11 cellular contexts compared by ENCODE assay signal in the genomic region with DNA sequence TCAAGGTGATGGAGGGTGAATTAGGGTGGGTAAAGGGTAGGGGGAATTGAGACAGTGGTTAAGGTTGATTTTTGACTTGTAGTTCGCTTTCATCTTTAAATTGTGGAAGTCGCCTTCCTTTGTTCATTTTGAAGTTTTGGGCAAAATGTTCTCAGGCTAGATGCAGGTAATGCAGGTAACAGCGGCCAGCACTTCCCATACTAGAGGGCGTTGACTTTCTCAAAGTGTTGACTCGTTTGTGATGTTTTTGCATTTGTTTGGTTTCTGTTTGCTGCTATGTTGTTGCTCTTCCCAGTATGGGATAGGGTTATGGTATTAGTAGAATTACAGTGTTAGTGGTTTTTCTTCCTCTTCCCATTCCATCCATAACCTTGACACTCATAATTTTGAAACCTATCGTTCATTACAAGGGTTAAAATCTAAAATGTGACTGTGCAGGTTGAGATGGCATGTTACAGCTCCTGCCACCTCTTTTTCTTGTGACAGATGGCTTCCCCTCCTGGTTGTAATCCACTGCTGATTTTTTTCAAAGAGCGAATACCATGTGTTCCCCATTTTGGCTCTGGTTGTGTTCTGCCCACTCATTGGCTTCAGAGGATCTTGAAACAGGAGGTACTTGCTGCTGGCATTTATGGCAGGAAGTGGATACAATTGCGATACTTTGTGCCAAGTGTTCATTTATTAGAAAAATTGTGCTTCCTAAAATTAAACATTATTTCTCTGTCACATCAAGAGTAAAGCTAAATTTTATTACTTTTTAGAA. TPM values are rescaled to one million over a fixed set of nuclear protein-coding genes. Genes with fewer than 3 reads are reported as not detected.
A peak's percentile ranks its signal among the peaks of the same experiment; 100 is the strongest.
DNase-seq lines count a peak whose midpoint lies in the region; TF ChIP-seq lines count a peak whose summit lies in the region.
"Had no signal": no experiment of that assay in that cellular context is flagged by ENCODE, and none has a peak within 500 bp of the region (broad histone marks: within the 10 kb centered on the region; RNA-seq: fewer than 3 reads in every experiment).

No MANE protein-coding gene starts in this region.

- no peak for TF ChIP-seq CTCF in SK-N-SH (IDR thresholded peaks at IDR 0.05)

- DNase-seq in Ammon's horn (ENCODE audit: low spot score) (peak; percentile 73), SK-N-SH (peak; percentile 66), iPS-NIHi7 (ENCODE audit: extremely low spot score) (peak; percentile 18), GM19238 (ENCODE audit: insufficient read length, low spot score) (no peak), T-helper 1 cell (no peak), NCI-H2196 treated with DMSO at 0.1 percent for 48 hours (lab: John Stamatoyannopoulos, UW; ENCODE audit: unreplicated experiment) (no peak)
- no peak for DNase-seq in activated CD8-positive, alpha-beta memory T cell treated with anti-CD3 and anti-CD28 coated beads, Interleukin-2, amount 50 U/mL, for 4 hours
- DNase-seq: activated CD8-positive, alpha-beta memory T cell treated with anti-CD3 and anti-CD28 coated beads, Interleukin-2, amount 50 U/mL, for 48 hours; uterus had no signal

- CTCF ChIA-PET in SK-N-SH (lab: Yijun Ruan, JAX): interaction anchor here (1.3 kb wide), 1 partner anchor 45 kb away, joined by 5 read pairs; no protein-coding TSS in a partner anchor

- H2AFZ ChIP-seq in SK-N-SH (ENCODE audit: low read depth): no peak overlapping the region

- H3F3A ChIP-seq in SK-N-SH (replicated peaks; ENCODE audit: insufficient read depth): peaks cover 26% of the 10 kb centered on the region

- H3K27ac ChIP-seq in HUES48 (ENCODE audit: low read depth, low read length): peak overlapping the region; percentile 51
- peak overlapping the region in 1 of 2 experiments; percentile 73; a peak in 2 of 4 replicates for H3K27ac ChIP-seq in SK-N-SH (ENCODE audit: low read depth in 2 of 2, low read length in 1 of 2)
- H3K27ac ChIP-seq: C4-2B, uterus had no signal

- H3K4me3 ChIP-seq in HUES48 (ENCODE audit: low read depth, low read length): no peak overlapping the region; the same call in 1 of the 2 replicates
- peak overlapping the region in 1 of 2 experiments; percentile 22; a peak in 1 of 4 replicates for H3K4me3 ChIP-seq in SK-N-SH (ENCODE audit: low read depth in 2 of 2, low read length in 1 of 2)
- H3K4me3 ChIP-seq: uterus had no signal

- H3K27me3 ChIP-seq in HUES48 (ENCODE audit: control insufficient read depth, insufficient read depth, low read length): no peaks in the 10 kb centered on the region
- H3K27me3 ChIP-seq in SK-N-SH (ENCODE audit: insufficient read depth): no peaks in the 10 kb centered on the region
- H3K27me3 ChIP-seq: uterus had no signal

- peaks cover 82% of the 10 kb centered on the region for H3K79me2 ChIP-seq in SK-N-SH (ENCODE audit: insufficient read depth)

- POLR2A ChIA-PET in SK-N-SH (lab: Yijun Ruan, JAX): no interaction called here

- no peak for TF ChIP-seq RAD21 in SK-N-SH (IDR thresholded peaks at IDR 0.05; ENCODE audit: low read length)

- WGBS in SK-N-SH (ENCODE audit: low lambda C conversion rate): 76% methylated on average over 8 of the region's 8 CpGs

- peak in 1 of 2 experiments; percentile 25; a peak in 1 of 4 replicates for TF ChIP-seq EP300 in SK-N-SH (IDR thresholded peaks at IDR 0.05; ENCODE audit: borderline replicate concordance in 1 of 2, low read depth in 1 of 2, low read length in 1 of 2)

- H3K9ac ChIP-seq in HUES48 (ENCODE audit: low read depth, low read length) (no peak overlapping the region), SK-N-SH (no peak overlapping the region)

- H3K9me3 ChIP-seq in HUES48 (ENCODE audit: control insufficient read depth, insufficient read depth, low read length): no peaks in the 10 kb centered on the region
- no peaks in the 10 kb centered on the region for H3K9me3 ChIP-seq in SK-N-SH
- H3K9me3 ChIP-seq: uterus had no signal

- H3K4me2 ChIP-seq in SK-N-SH: 0 out of 2 replicates have a peak overlapping the region, but pooled peaks have one; percentile 1

- H3K4me1 ChIP-seq in HUES48 (ENCODE audit: control insufficient read depth, insufficient read depth, low read length): peaks cover 56% of the 10 kb centered on the region
- H3K4me1 ChIP-seq in SK-N-SH (ENCODE audit: control insufficient read depth in 1 of 2, insufficient read depth in 2 of 2, low read depth in 1 of 2, low read length in 1 of 2): peaks cover 20 to 37% of the 10 kb centered on the region in 2 experiments; a peak in 3 of 4 replicates
- H3K4me1 ChIP-seq: uterus had no signal

- H3K36me3 ChIP-seq in HUES48 (ENCODE audit: control insufficient read depth, insufficient read depth, low read length) (no peaks in the 10 kb centered on the region), SK-N-SH (replicated peaks in 1 of 2; ENCODE audit: control insufficient read depth in 1 of 2, insufficient read depth in 2 of 2, low read length in 1 of 2) (no peaks in the 10 kb centered on the region)
- H3K36me3 ChIP-seq: uterus had no signal

- no peaks in the 10 kb centered on the region for H3K9me2 ChIP-seq in SK-N-SH

- no peaks in the 10 kb centered on the region; the same call in 1 of the 2 replicates for H4K20me1 ChIP-seq in SK-N-SH (ENCODE audit: insufficient read depth)

TF ChIP-seq in SK-N-SH, 30 proteins besides CTCF, POLR2A, EP300 and RAD21:
- TF ChIP-seq, protein P1, sequence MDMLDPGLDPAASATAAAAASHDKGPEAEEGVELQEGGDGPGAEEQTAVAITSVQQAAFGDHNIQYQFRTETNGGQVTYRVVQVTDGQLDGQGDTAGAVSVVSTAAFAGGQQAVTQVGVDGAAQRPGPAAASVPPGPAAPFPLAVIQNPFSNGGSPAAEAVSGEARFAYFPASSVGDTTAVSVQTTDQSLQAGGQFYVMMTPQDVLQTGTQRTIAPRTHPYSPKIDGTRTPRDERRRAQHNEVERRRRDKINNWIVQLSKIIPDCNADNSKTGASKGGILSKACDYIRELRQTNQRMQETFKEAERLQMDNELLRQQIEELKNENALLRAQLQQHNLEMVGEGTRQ (IDR thresholded peaks at IDR 0.05; ENCODE audit: borderline replicate concordance, low read depth, low read length): no peak
- TF ChIP-seq MXI1 (IDR thresholded peaks at IDR 0.05; ENCODE audit: low read depth, low read length) (peak; percentile 96), FOXJ3 (CRISPR knock-in tag; IDR thresholded peaks at IDR 0.05) (no peak), TAF1 (IDR thresholded peaks at IDR 0.05; ENCODE audit: borderline replicate concordance, low read depth, low read length) (no peak), YY1 (IDR thresholded peaks at IDR 0.05; ENCODE audit: low read depth) (no peak), ELF1 (IDR thresholded peaks at IDR 0.05) (no peak), CHD2 (IDR thresholded peaks at IDR 0.05; ENCODE audit: low read length, partially characterized antibody) (peak; percentile 37), EZH2phosphoT487 (IDR thresholded peaks at IDR 0.05; ENCODE audit: borderline replicate concordance, low read depth) (no peak), POLR2AphosphoS5 (IDR thresholded peaks at IDR 0.05; ENCODE audit: low read depth, low read length) (no peak), RXRA (IDR thresholded peaks at IDR 0.05; ENCODE audit: borderline replicate concordance, low read depth) (no peak), SIN3A (IDR thresholded peaks at IDR 0.05; ENCODE audit: borderline replicate concordance, low read depth, low read length) (no peak), GATA2 (CRISPR knock-in tag; IDR thresholded peaks at IDR 0.05) (no peak)
- TF ChIP-seq, protein P2, sequence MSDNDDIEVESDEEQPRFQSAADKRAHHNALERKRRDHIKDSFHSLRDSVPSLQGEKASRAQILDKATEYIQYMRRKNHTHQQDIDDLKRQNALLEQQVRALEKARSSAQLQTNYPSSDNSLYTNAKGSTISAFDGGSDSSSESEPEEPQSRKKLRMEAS (IDR thresholded peaks at IDR 0.05; ENCODE audit: low read depth): 0 out of 2 replicates have a peak, but pooled peaks have one; percentile 26

RNA-seq across cellular contexts. Expression of a gene that starts 57.1 kb away (rescaled TPM):
- polyA plus RNA-seq in SK-N-SH (2012; rRNA removed): 7.5 and 9.3 TPM in 2 replicates
- 7.1 and 7.8 TPM in 2 replicates for polyA plus RNA-seq in SK-N-SH (2012; cell fraction: cytosol; rRNA removed)
- polyA plus RNA-seq in SK-N-SH (2012; cell fraction: nucleus; rRNA removed): 6.6 and 9.0 TPM in 2 replicates

Comparison
In these comparisons a context has a peak if more than half of its experiments do, and no peak if none do; other contexts are left out.
1. DNase-seq: peak in Ammon's horn (single experiment), SK-N-SH (single experiment) and iPS-NIHi7 (single experiment); none in GM19238 (single experiment), T-helper 1 cell (0 of 5), activated CD8-positive, alpha-beta memory T cell treated with anti-CD3 and anti-CD28 coated beads, Interleukin-2, amount 50 U/mL, for 4 hours (single experiment) and NCI-H2196 treated with DMSO at 0.1 percent for 48 hours (single experiment).